ENCODE assay signal across 8 cellular contexts in genomic region chr14:53151867-53152626, GRCh38. TPM values are rescaled to one million over a fixed set of nuclear protein-coding genes. Genes with fewer than 3 reads are reported as not detected.
DNase-seq lines count a peak whose midpoint lies in the region; ATAC-seq, FAIRE-seq and TF ChIP-seq lines count a peak whose summit lies in the region.

No MANE protein-coding gene starts in this region.

- H2AFZ ChIP-seq in ACC112 (ENCODE audit: low read length, unreplicated experiment) (peak overlapping the region; percentile 55), endothelial cell of umbilical vein (ENCODE audit: low read depth, low read length) (peak overlapping the region; percentile 89)

- peak overlapping the region; percentile 85 for H3K4me2 ChIP-seq in endothelial cell of umbilical vein (ENCODE audit: insufficient read depth, low read length)

- H3K36me3 ChIP-seq in ACC112 (ENCODE audit: insufficient read depth, low read length): no peaks in the 10 kb centered on the region
- no peaks in the 10 kb centered on the region for H3K36me3 ChIP-seq in endothelial cell of umbilical vein (ENCODE audit: control insufficient read depth in 2 of 2, extremely low read depth in 1 of 2, insufficient read depth in 2 of 2, low read length in 2 of 2)

- DNase-seq in NCI-H526 treated with DMSO at 0.1 percent for 48 hours (lab: John Stamatoyannopoulos, UW) (peak; percentile 47), endothelial cell of umbilical vein (ENCODE audit: low read depth, low spot score) (peak; percentile 64)
- DNase-seq in activated CD8-positive, alpha-beta memory T cell treated with anti-CD3 and anti-CD28 coated beads, Interleukin-2, amount 50 U/mL, for 1 hour (ENCODE audit: extremely low read depth): peak; percentile 31
- peak; percentile 52 for DNase-seq in stimulated activated CD8-positive, alpha-beta memory T cell treated with anti-CD3 and anti-CD28 coated beads, Interleukin-4, amount 100 ng/mL, for 24 hours (ENCODE audit: low read depth)

- FAIRE-seq in endothelial cell of umbilical vein (lab: Jason Lieb, UNC): no peak

- POLR2A ChIA-PET in endothelial cell of umbilical vein (lab: Charles Lee): no interaction called here

- H3K4me1 ChIP-seq in ACC112 (ENCODE audit: control insufficient read depth, insufficient read depth, low read length, unreplicated experiment): peaks cover 28% of the 10 kb centered on the region
- H3K4me1 ChIP-seq in endothelial cell of umbilical vein (ENCODE audit: control insufficient read depth, extremely low read depth, insufficient read depth, low read length): peaks cover 8% of the 10 kb centered on the region
- H3K4me1 ChIP-seq in mononuclear cell (ENCODE audit: insufficient read depth, low read length): peaks cover 44% of the 10 kb centered on the region

- H3K27me3 ChIP-seq in ACC112 (ENCODE audit: insufficient read depth, low read length): no peaks in the 10 kb centered on the region
- H3K27me3 ChIP-seq in endothelial cell of umbilical vein (ENCODE audit: control insufficient read depth in 2 of 2, insufficient read depth in 2 of 2, low read length in 2 of 2): no peaks in the 10 kb centered on the region
- no peaks in the 10 kb centered on the region for H3K27me3 ChIP-seq in mononuclear cell (ENCODE audit: insufficient read depth, low read length)

- peaks cover 43% of the 10 kb centered on the region for H3K79me2 ChIP-seq in ACC112 (ENCODE audit: control insufficient read depth, insufficient read depth, low read length, unreplicated experiment)
- H3K79me2 ChIP-seq in endothelial cell of umbilical vein (ENCODE audit: control insufficient read depth, insufficient read depth, low read length): peaks cover 27% of the 10 kb centered on the region

- no TSS peak for BruUV-seq in endothelial cell of umbilical vein (replicated peaks; lab: Mats Ljungman, UMichigan)

- intact Hi-C loops in endothelial cell of umbilical vein (cut with micrococcal nuclease): loop anchor here (2.0 to 10.0 kb wide), 2 partner anchors 65 to 953 kb away; no protein-coding TSS in a partner anchor

- no peaks in the 10 kb centered on the region for H3K9me3 ChIP-seq in endothelial cell of umbilical vein (replicated peaks; ENCODE audit: control insufficient read depth, insufficient read depth, low read length)
- H3K9me3 ChIP-seq in mononuclear cell (ENCODE audit: low read depth, low read length): no peaks in the 10 kb centered on the region

- no peak for TF ChIP-seq POLR2A in endothelial cell of umbilical vein (IDR thresholded peaks at IDR 0.05; ENCODE audit: low read depth, low read length)

- dilution Hi-C loops in endothelial cell of umbilical vein (cut with MboI; ENCODE audit: extremely low pct_ligation_motif_present, low sequenced_read_pairs): no loop called here

- H3K9ac ChIP-seq in endothelial cell of umbilical vein (replicated peaks; ENCODE audit: extremely low read depth, insufficient read depth, low read length): peak overlapping the region; percentile 78

- no peaks in the 10 kb centered on the region for H4K20me1 ChIP-seq in endothelial cell of umbilical vein (replicated peaks; ENCODE audit: control insufficient read depth, extremely low read depth, insufficient read depth, low read length)

- TF ChIP-seq CTCF in endothelial cell of umbilical vein (IDR thresholded peaks at IDR 0.05; ENCODE audit: extremely low read depth in 1 of 2, insufficient read depth in 1 of 2, low read depth in 1 of 2, low read length in 2 of 2): no peak

- peak overlapping the region; percentile 90 for H3K4me3 ChIP-seq in ACC112 (ENCODE audit: low read depth, low read length)
- peak overlapping the region; percentile 59 to 73 (median 61) for H3K4me3 ChIP-seq in endothelial cell of umbilical vein (replicated peaks in 1 of 3; ENCODE audit: insufficient read depth in 1 of 3, low read depth in 1 of 3, low read length in 3 of 3)
- peak overlapping the region; percentile 67 for H3K4me3 ChIP-seq in mononuclear cell (ENCODE audit: low read length)

- ATAC-seq in GM18868 (IDR thresholded peaks at IDR 0.05; ENCODE audit: unreplicated experiment) (peak; percentile 15), HG03135 (IDR thresholded peaks at IDR 0.05; ENCODE audit: unreplicated experiment) (peak; percentile 24)

- CTCF ChIA-PET in endothelial cell of umbilical vein (lab: Charles Lee): interaction anchor here (0.7 to 3.2 kb wide), 14 partner anchors 10 to 1196 kb away, joined by 3 to 17 read pairs (median 3); no protein-coding TSS in a partner anchor

- no peak overlapping the region; the same call in 1 of the 2 replicates for H3K27ac ChIP-seq in ACC112 (ENCODE audit: low read depth, low read length)
- H3K27ac ChIP-seq in endothelial cell of umbilical vein (ENCODE audit: insufficient read depth, low read depth, low read length): peak overlapping the region; percentile 61

- no peaks in the 10 kb centered on the region for H3K9me1 ChIP-seq in endothelial cell of umbilical vein (replicated peaks; ENCODE audit: control insufficient read depth, extremely low read depth, insufficient read depth, low read length)

TF ChIP-seq in endothelial cell of umbilical vein, 7 proteins besides CTCF, POLR2A, EP300 and RAD21:
- TF ChIP-seq MAX (IDR thresholded peaks at IDR 0.05; ENCODE audit: insufficient read depth, insufficient read length) (peak; percentile 8), FOS (IDR thresholded peaks at IDR 0.05; ENCODE audit: borderline replicate concordance, insufficient read depth, low read length) (no peak)

RNA-seq across cellular contexts. Expression of gene DDHD1, which starts 1.1 kb away (rescaled TPM):
- 12.4 and 13.9 TPM in 2 replicates for total RNA-seq in endothelial cell of umbilical vein
- polyA plus RNA-seq in endothelial cell of umbilical vein: 2.0 and 2.7 TPM in 2 replicates
- polyA plus RNA-seq in endothelial cell of umbilical vein (2011; cell fraction: cytosol; rRNA removed): 2.1 and 2.3 TPM in 2 replicates
- 11.2 and 14.3 TPM in 2 replicates for polyA plus RNA-seq in endothelial cell of umbilical vein (2011; cell fraction: nucleus; rRNA removed)
- 4.2 and 4.4 TPM in 2 replicates for polyA plus RNA-seq in endothelial cell of umbilical vein (2012)
- polyA minus RNA-seq in endothelial cell of umbilical vein: 8.2 and 8.4 TPM in 2 replicates
- polyA minus RNA-seq in endothelial cell of umbilical vein (2011; cell fraction: cytosol; rRNA and poly(A)+ RNA removed): 8.7 TPM
- 43.7 and 59.9 TPM in 2 replicates for polyA minus RNA-seq in endothelial cell of umbilical vein (2011; cell fraction: nucleus; rRNA and poly(A)+ RNA removed)
- 89.9 TPM for total RNA-seq in mononuclear cell
